Comparison of ENCODE assay signal across 8 cellular contexts in the genomic region with DNA sequence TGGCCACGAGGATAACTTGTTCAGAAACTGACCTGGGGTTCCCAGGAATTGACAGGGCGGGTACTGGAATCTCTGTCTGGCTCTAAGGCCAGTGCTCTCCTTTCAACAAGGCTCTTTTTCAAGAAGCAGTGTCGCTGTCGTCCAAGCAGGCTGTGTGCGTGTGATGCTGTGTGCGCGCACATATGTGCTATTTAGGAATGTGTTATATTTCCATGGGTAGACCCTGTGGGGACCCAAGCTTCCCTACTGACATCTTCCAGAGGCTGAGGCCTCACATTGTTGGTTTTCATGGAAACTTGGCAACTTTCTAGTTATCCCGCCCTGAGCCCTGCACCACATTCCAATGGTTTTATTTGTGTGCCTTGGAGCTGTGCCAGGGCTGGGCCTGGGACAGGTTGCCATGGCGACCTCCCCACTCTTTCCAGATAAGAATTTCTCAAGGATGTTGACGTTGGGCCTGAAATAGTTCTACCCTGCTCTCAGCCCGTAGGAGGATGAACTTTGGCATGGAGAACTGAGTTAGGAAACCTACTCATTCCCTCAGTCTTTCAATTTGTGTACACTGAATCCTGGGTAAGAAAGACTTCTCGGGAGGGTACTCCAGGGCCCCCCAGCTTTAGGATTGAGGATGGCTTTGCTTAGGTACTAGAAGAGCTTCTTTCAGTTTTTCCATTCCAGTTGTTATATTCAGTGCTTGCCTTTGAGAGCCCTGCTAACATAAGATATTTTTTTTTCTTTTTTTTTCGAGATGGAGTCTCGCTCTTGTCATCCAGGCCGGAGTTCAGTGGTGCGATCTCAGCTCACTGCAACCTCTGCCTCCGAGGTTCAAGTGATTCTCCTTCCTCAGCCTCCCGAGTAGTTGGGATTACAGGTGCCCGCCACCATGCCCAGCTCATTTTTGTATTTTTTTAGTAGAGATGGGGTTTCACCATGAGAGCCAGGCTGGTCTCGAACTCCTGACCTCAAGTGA. TPM values are rescaled to one million over a fixed set of nuclear protein-coding genes. Genes with fewer than 3 reads are reported as not detected.
DNase-seq lines count a peak whose midpoint lies in the region; ATAC-seq and TF ChIP-seq lines count a peak whose summit lies in the region.

No MANE protein-coding gene starts in this region.

- H3K9me3 Mint-ChIP-seq in activated naive CD4-positive, alpha-beta T cell treated with anti-CD3 and anti-CD28 coated beads for 36 hours = no peaks in the 10 kb centered on the region
- no peaks in the 10 kb centered on the region for H3K9me3 Mint-ChIP-seq in activated naive CD4-positive, alpha-beta T cell treated with anti-CD3 and anti-CD28 coated beads, Interleukin-2, amount 10 ng/mL, durations not matched to agents 7 days and 5 days

- intact Hi-C loops in left cardiac atrium (cut with DNase I) = no loop called here
- intact Hi-C loops in psoas muscle (cut with DNase I) = loop anchor here in 1 of 2 donors (5.0 kb wide), 1 partner anchor 42 kb away; no protein-coding TSS in a partner anchor
- intact Hi-C loops in activated naive CD4-positive, alpha-beta T cell treated with anti-CD3 and anti-CD28 coated beads for 36 hours (cut with micrococcal nuclease) = no loop called here

- H3K27ac Mint-ChIP-seq in activated naive CD4-positive, alpha-beta T cell treated with anti-CD3 and anti-CD28 coated beads for 36 hours = no peak overlapping the region
- no peak overlapping the region for H3K27ac Mint-ChIP-seq in activated naive CD4-positive, alpha-beta T cell treated with anti-CD3 and anti-CD28 coated beads, Interleukin-2, amount 10 ng/mL, durations not matched to agents 7 days and 5 days

- H3K4me1 Mint-ChIP-seq in activated naive CD4-positive, alpha-beta T cell treated with anti-CD3 and anti-CD28 coated beads for 36 hours (ENCODE audit: low read depth) = no peaks in the 10 kb centered on the region
- H3K4me1 Mint-ChIP-seq in activated naive CD4-positive, alpha-beta T cell treated with anti-CD3 and anti-CD28 coated beads, Interleukin-2, amount 10 ng/mL, durations not matched to agents 7 days and 5 days = no peaks in the 10 kb centered on the region

- peak overlapping the region; percentile 7 for H3K4me3 ChIP-seq in psoas muscle

- no peak overlapping the region for H3K4me3 Mint-ChIP-seq in activated naive CD4-positive, alpha-beta T cell treated with anti-CD3 and anti-CD28 coated beads for 36 hours
- no peak overlapping the region for H3K4me3 Mint-ChIP-seq in activated naive CD4-positive, alpha-beta T cell treated with anti-CD3 and anti-CD28 coated beads, Interleukin-2, amount 10 ng/mL, durations not matched to agents 7 days and 5 days

- CTCF ChIA-PET in activated naive CD4-positive, alpha-beta T cell treated with anti-CD3 and anti-CD28 coated beads for 36 hours (lab: Charles Lee) = interaction anchor here (0.5 to 0.6 kb wide), 2 partner anchors 51 to 113 kb away, joined by 3 read pairs; no protein-coding TSS in a partner anchor
- CTCF ChIA-PET in activated naive CD4-positive, alpha-beta T cell treated with anti-CD3 and anti-CD28 coated beads, Interleukin-2, amount 10 ng/mL, durations not matched to agents 7 days and 5 days (lab: Charles Lee) = no interaction called here

- no peaks in the 10 kb centered on the region for H3K27me3 ChIP-seq in psoas muscle (ENCODE audit: insufficient read depth in 3 of 3, low read length in 2 of 3)

- TF ChIP-seq CTCF in psoas muscle (IDR thresholded peaks at IDR 0.05) = no peak

- no peaks in the 10 kb centered on the region for H3K36me3 ChIP-seq in psoas muscle (ENCODE audit: insufficient read depth in 1 of 2, low read depth in 1 of 2)

- ATAC-seq in left cardiac atrium (peak; percentile 91 to 94), psoas muscle (peak; percentile 77 to 85 (median 80)), HG03469 (IDR thresholded peaks at IDR 0.05; ENCODE audit: unreplicated experiment) (no peak), GM21423 (IDR thresholded peaks at IDR 0.05; ENCODE audit: unreplicated experiment) (no peak)

- WGBS in psoas muscle, 3 donors = 17 to 23% (median 22%) methylated on average over 20 of the region's 20 CpGs

- H3K27ac ChIP-seq in angular gyrus (ENCODE audit: low read depth, low read length) = peak overlapping the region; percentile 43
- peak overlapping the region; percentile 92 for H3K27ac ChIP-seq in psoas muscle

- peaks cover 2% of the 10 kb centered on the region for H3K27me3 Mint-ChIP-seq in activated naive CD4-positive, alpha-beta T cell treated with anti-CD3 and anti-CD28 coated beads for 36 hours (ENCODE audit: low read depth)
- peaks cover 28% of the 10 kb centered on the region for H3K27me3 Mint-ChIP-seq in activated naive CD4-positive, alpha-beta T cell treated with anti-CD3 and anti-CD28 coated beads, Interleukin-2, amount 10 ng/mL, durations not matched to agents 7 days and 5 days

- H3K4me1 ChIP-seq in psoas muscle = peaks cover 61% of the 10 kb centered on the region

- no peaks in the 10 kb centered on the region for H3K9me3 ChIP-seq in psoas muscle

- no peaks in the 10 kb centered on the region for H3K36me3 Mint-ChIP-seq in activated naive CD4-positive, alpha-beta T cell treated with anti-CD3 and anti-CD28 coated beads for 36 hours (ENCODE audit: low read depth)
- no peaks in the 10 kb centered on the region for H3K36me3 Mint-ChIP-seq in activated naive CD4-positive, alpha-beta T cell treated with anti-CD3 and anti-CD28 coated beads, Interleukin-2, amount 10 ng/mL, durations not matched to agents 7 days and 5 days

- DNase-seq in HS-5 (ENCODE audit: low read depth) = peak; percentile 96
- peak; percentile 97 for DNase-seq in left cardiac atrium
- DNase-seq in psoas muscle = peak; percentile 95 to 96
- DNase-seq in activated naive CD4-positive, alpha-beta T cell treated with anti-CD3 and anti-CD28 coated beads for 36 hours = no peak
- DNase-seq in activated naive CD4-positive, alpha-beta T cell treated with anti-CD3 and anti-CD28 coated beads, Interleukin-2, amount 10 ng/mL, durations not matched to agents 7 days and 5 days = no peak

RNA-seq across cellular contexts. Expression of gene SRSF10, which starts 38.8 kb away (rescaled TPM):
- total RNA-seq in left cardiac atrium (10 to 100 TPM; 49.5 to 59.3 TPM), psoas muscle (10 to 100 TPM; 29.5 to 54.0 (median 46.7) TPM)
- 10 to 100 TPM; 28.8 to 56.6 (median 42.0) TPM for polyA plus RNA-seq in psoas muscle
- total RNA-seq in activated naive CD4-positive, alpha-beta T cell treated with anti-CD3 and anti-CD28 coated beads for 36 hours = 100 to 1,000 TPM; 169 to 178 TPM

RNA-seq across cellular contexts. Expression of gene PNRC2, which starts 59.3 kb away (rescaled TPM):
- total RNA-seq in left cardiac atrium = 10 to 100 TPM; 84.2 to 89.2 TPM
- 10 to 100 TPM; 56.7 to 63.1 (median 60.0) TPM for total RNA-seq in psoas muscle
- polyA plus RNA-seq in psoas muscle = 100 to 1,000 TPM in 1 of 3 donors, 10 to 100 TPM in 2; 39.5 to 179 (median 74.0) TPM
- total RNA-seq in activated naive CD4-positive, alpha-beta T cell treated with anti-CD3 and anti-CD28 coated beads for 36 hours = 100 to 1,000 TPM; 178 to 209 TPM

Comparison
In these comparisons a context has a peak if more than half of its experiments do, and no peak if none do; other contexts are left out.
1. DNase-seq: peak in HS-5 (single experiment), left cardiac atrium (single experiment) and psoas muscle (2 of 2); none in activated naive CD4-positive, alpha-beta T cell treated with anti-CD3 and anti-CD28 coated beads for 36 hours (single experiment) and activated naive CD4-positive, alpha-beta T cell treated with anti-CD3 and anti-CD28 coated beads, Interleukin-2, amount 10 ng/mL, durations not matched to agents 7 days and 5 days (single experiment).
2. ATAC-seq: peak in left cardiac atrium (2 of 2) and psoas muscle (4 of 4); none in HG03469 (single experiment) and GM21423 (single experiment).